ENCODE assay signal across 30 cellular contexts in the genomic region with DNA sequence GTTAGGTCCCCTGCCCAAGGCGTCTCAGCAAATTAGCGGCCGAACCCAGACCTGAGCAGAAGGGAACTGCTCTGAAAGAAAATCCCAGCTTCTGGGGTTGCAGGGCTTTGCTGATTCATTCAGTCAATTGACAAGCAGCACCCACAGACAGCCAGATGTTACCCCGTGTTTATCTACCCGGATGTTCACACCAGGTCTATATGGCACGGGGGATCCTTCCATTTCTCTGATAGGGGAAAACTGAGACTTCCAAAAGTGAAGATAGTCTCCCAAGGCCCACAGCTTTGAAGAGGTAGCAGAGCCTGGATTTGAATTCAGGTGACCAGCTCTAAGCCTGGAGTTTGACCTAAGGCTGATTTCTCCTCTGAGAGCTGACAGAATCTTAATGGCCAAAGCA. TPM values are rescaled to one million over a fixed set of nuclear protein-coding genes. Genes with fewer than 3 reads are reported as not detected.
DNase-seq lines count a peak whose midpoint lies in the region; ATAC-seq and TF ChIP-seq lines count a peak whose summit lies in the region.
"Had no signal": no experiment of that assay in that cellular context is flagged by ENCODE, and none has a peak within 500 bp of the region (broad histone marks: within the 10 kb centered on the region; RNA-seq: fewer than 3 reads in every experiment).

No MANE protein-coding gene starts in this region.

- H3K4me1 ChIP-seq in SJCRH30 (peaks cover 41% of the 10 kb centered on the region), mesodermal cell (ENCODE audit: control insufficient read depth, insufficient read depth, low read length, poor library complexity, severe bottlenecking) (peaks cover 25% of the 10 kb centered on the region), suprapubic skin (peaks cover 27% of the 10 kb centered on the region)

- H3K4me3 ChIP-seq in SJCRH30, result no peak overlapping the region
- H3K4me3 ChIP-seq in mesodermal cell (ENCODE audit: extremely low read depth, insufficient read depth, low read length, poor library complexity, severe bottlenecking), result no peak overlapping the region
- H3K4me3 ChIP-seq in suprapubic skin, result no peak overlapping the region
- H3K4me3 ChIP-seq: esophagus squamous epithelium, ovary had no signal

- H3K9me3 ChIP-seq in SJCRH30 (replicated peaks) (no peaks in the 10 kb centered on the region), mesodermal cell (ENCODE audit: control insufficient read depth, low read length) (no peaks in the 10 kb centered on the region), suprapubic skin (no peaks in the 10 kb centered on the region)
- H3K9me3 ChIP-seq: esophagus squamous epithelium, ovary had no signal

- TF ChIP-seq CTCF in suprapubic skin (IDR thresholded peaks at IDR 0.05), result no peak

- TF ChIP-seq POLR2A in suprapubic skin (IDR thresholded peaks at IDR 0.05), result no peak

- TF ChIP-seq EP300 in suprapubic skin (IDR thresholded peaks at IDR 0.05), result no peak

- H3K36me3 ChIP-seq in SJCRH30 (no peaks in the 10 kb centered on the region), mesodermal cell (ENCODE audit: control insufficient read depth, insufficient read depth, low read length) (no peaks in the 10 kb centered on the region), suprapubic skin (no peaks in the 10 kb centered on the region)
- H3K36me3 ChIP-seq: esophagus squamous epithelium, ovary had no signal

- H3K27me3 ChIP-seq in SJCRH30 (no peaks in the 10 kb centered on the region), suprapubic skin (no peaks in the 10 kb centered on the region)
- H3K27me3 ChIP-seq: esophagus squamous epithelium, ovary had no signal

- no peak for ATAC-seq in stimulated activated naive CD8-positive, alpha-beta T cell treated with anti-CD3 and anti-CD28 coated beads, Interleukin-15, Interleukin-2, amounts not matched to agents 100 U/mL and 50 U/mL, for 24 hours
- ATAC-seq: activated CD8-positive, alpha-beta T cell treated with anti-CD3 and anti-CD28 coated beads, Interleukin-2, amount 10 ng/mL, durations not matched to agents 7 days and 5 days; activated naive CD4-positive, alpha-beta T cell treated with anti-CD3 and anti-CD28 coated beads, Interleukin-2, amount 50 U/mL, for 72 hours; CD8-positive, alpha-beta T cell; naive thymus-derived CD8-positive, alpha-beta T cell; stimulated activated memory B cell treated with anti-CD40 and anti-IgM and Interleukin-4, amounts not matched to agents 10 μg/mL and 1 μg/mL and 100 μg/mL, for 72 hours; T-helper 17 cell had no signal

- no peak for DNase-seq in SJCRH30
- no peak for DNase-seq in suprapubic skin (ENCODE audit: low spot score in 2 of 2)
- DNase-seq in stimulated activated naive CD8-positive, alpha-beta T cell treated with anti-CD3 and anti-CD28 coated beads, Interleukin-15, Interleukin-2, amounts not matched to agents 100 U/mL and 50 U/mL, for 24 hours, result no peak
- DNase-seq in NOMO-1 (lab: John Stamatoyannopoulos, UW; ENCODE audit: unreplicated experiment in 2 of 2), result no peak
- DNase-seq in SK-N-DZ (ENCODE audit: low spot score), result no peak
- no peak for DNase-seq in activated CD8-positive, alpha-beta memory T cell treated with anti-CD3 and anti-CD28 coated beads, Interleukin-2, amount 50 U/mL, for 48 hours
- DNase-seq: activated CD8-positive, alpha-beta T cell treated with anti-CD3 and anti-CD28 coated beads, Interleukin-2, amount 10 ng/mL, durations not matched to agents 7 days and 5 days; activated T-cell treated with anti-CD3 and anti-CD28 coated beads for 4 hours; CD8-positive, alpha-beta T cell; cortex of kidney; esophagus squamous epithelium; foreskin melanocyte; HCEC 1CT; immature natural killer cell; Kasumi-1; MV-4-11; naive thymus-derived CD8-positive, alpha-beta T cell; NCI-H1436 treated with DMSO at 0.1 percent for 48 hours; NCI-H345; NCI-H748 treated with DMSO at 0.1 percent for 48 hours; stimulated activated CD4-positive, alpha-beta T cell treated with anti-CD3 and anti-CD28 coated beads, Interleukin-4, amount 100 ng/mL, for 4 hours; T-helper 17 cell had no signal

- peak overlapping the region; percentile 92 for H3K27ac ChIP-seq in SJCRH30
- H3K27ac ChIP-seq in cingulate gyrus (ENCODE audit: low read depth, low read length), result peak overlapping the region; percentile 79
- H3K27ac ChIP-seq in mesodermal cell (ENCODE audit: low read depth, low read length, severe bottlenecking), result peak overlapping the region; percentile 71
- H3K27ac ChIP-seq in suprapubic skin, result peak overlapping the region; percentile 36
- H3K27ac ChIP-seq: ovary had no signal

- 91 to 93% methylated on average over 6 of the region's 6 CpGs for WGBS in mesodermal cell (ENCODE audit: insufficient coverage in 2 of 2), 2 experiments
- 70% methylated on average over 5 of the region's 6 CpGs for WGBS in suprapubic skin

RNA-seq across cellular contexts. Expression of gene OAF, which starts 14.0 kb away (rescaled TPM):
- total RNA-seq in SJCRH30 (2014; rRNA removed; shearing (Covaris generic)), result 10.6 and 11.2 TPM in 2 replicates
- polyA plus RNA-seq in mesodermal cell (2013, experiment 1 of 2), result 53.6 TPM
- polyA plus RNA-seq in mesodermal cell (2013, experiment 2 of 2), result 46.4 TPM
- total RNA-seq in suprapubic skin, result 10 to 100 TPM in 3 of 4 donors, 1 to 10 TPM in 1; 5.0 to 13.0 (median 10.8) TPM
- polyA plus RNA-seq in SK-N-DZ (2014; cell fraction: cytosol; rRNA removed), result 1.6 and 3.1 TPM in 2 replicates
- polyA plus RNA-seq in SK-N-DZ (2014; cell fraction: nucleus; rRNA removed), result 0.41 and 2.0 TPM in 2 replicates

RNA-seq across cellular contexts. Expression of gene POU2F3, which starts 43.1 kb away (rescaled TPM):
- total RNA-seq in SJCRH30 (2014; rRNA removed; shearing (Covaris generic)), result not detected in 2 replicates
- polyA plus RNA-seq in mesodermal cell (2013, experiment 1 of 2), result 0.11 TPM
- not detected for polyA plus RNA-seq in mesodermal cell (2013, experiment 2 of 2)
- 100 to 1,000 TPM in 2 of 4 donors, 10 to 100 TPM in 2; 58.2 to 219 (median 105) TPM for total RNA-seq in suprapubic skin
- not detected in 2 replicates for polyA plus RNA-seq in SK-N-DZ (2014; cell fraction: cytosol; rRNA removed)
- polyA plus RNA-seq in SK-N-DZ (2014; cell fraction: nucleus; rRNA removed), result not detected in 2 replicates
- total RNA-seq: A673; activated CD8-positive, alpha-beta T cell treated with anti-CD3 and anti-CD28 coated beads, Interleukin-2, amount 10 ng/mL, durations not matched to agents 7 days and 5 days; activated naive CD4-positive, alpha-beta T cell treated with anti-CD3 and anti-CD28 coated beads, Interleukin-2, amount 50 U/mL, for 72 hours; CD8-positive, alpha-beta T cell; naive thymus-derived CD8-positive, alpha-beta T cell; RPMI7951; SK-MEL-5; T-helper 17 cell had no signal
- polyA plus RNA-seq: immature natural killer cell had no signal

RNA-seq across cellular contexts. Expression of gene TRIM29, which starts 58.9 kb away (rescaled TPM):
- total RNA-seq in SJCRH30 (2014; rRNA removed; shearing (Covaris generic)), result not detected in 2 replicates
- polyA plus RNA-seq in mesodermal cell (2013, experiment 1 of 2), result not detected
- not detected for polyA plus RNA-seq in mesodermal cell (2013, experiment 2 of 2)
- total RNA-seq in suprapubic skin, result 1,000 to 10,000 TPM; 1,248 to 1,527 (median 1,455) TPM
- polyA plus RNA-seq in SK-N-DZ (2014; cell fraction: cytosol; rRNA removed), result 0.13 and 0.23 TPM in 2 replicates
- polyA plus RNA-seq in SK-N-DZ (2014; cell fraction: nucleus; rRNA removed), result 0.14 and 1.7 TPM in 2 replicates
- total RNA-seq: A673; activated CD8-positive, alpha-beta T cell treated with anti-CD3 and anti-CD28 coated beads, Interleukin-2, amount 10 ng/mL, durations not matched to agents 7 days and 5 days; activated naive CD4-positive, alpha-beta T cell treated with anti-CD3 and anti-CD28 coated beads, Interleukin-2, amount 50 U/mL, for 72 hours; CD8-positive, alpha-beta T cell; naive thymus-derived CD8-positive, alpha-beta T cell; RPMI7951; SK-MEL-5; T-helper 17 cell had no signal
- polyA plus RNA-seq: immature natural killer cell; naive thymus-derived CD8-positive, alpha-beta T cell had no signal

Comparison
In these comparisons a context has a peak if more than half of its experiments do, and no peak if none do; other contexts are left out.
1. H3K27ac ChIP-seq: peak in every context shown above with its lines; median percentile 92 in SJCRH30; 79 in cingulate gyrus; 71 in mesodermal cell; 36 in suprapubic skin.
2. RNA of gene POU2F3, which starts 43.1 kb away (total RNA-seq): 58.2 to 219 TPM in suprapubic skin; not detected in SJCRH30; every median in the first group is over 10 times any median in the second.
3. RNA of gene TRIM29, which starts 58.9 kb away (total RNA-seq): 1,248 to 1,527 TPM in suprapubic skin; not detected in SJCRH30; every median in the first group is over 1,000 times any median in the second.